13 cellular contexts compared by ENCODE assay signal in the genomic region with DNA sequence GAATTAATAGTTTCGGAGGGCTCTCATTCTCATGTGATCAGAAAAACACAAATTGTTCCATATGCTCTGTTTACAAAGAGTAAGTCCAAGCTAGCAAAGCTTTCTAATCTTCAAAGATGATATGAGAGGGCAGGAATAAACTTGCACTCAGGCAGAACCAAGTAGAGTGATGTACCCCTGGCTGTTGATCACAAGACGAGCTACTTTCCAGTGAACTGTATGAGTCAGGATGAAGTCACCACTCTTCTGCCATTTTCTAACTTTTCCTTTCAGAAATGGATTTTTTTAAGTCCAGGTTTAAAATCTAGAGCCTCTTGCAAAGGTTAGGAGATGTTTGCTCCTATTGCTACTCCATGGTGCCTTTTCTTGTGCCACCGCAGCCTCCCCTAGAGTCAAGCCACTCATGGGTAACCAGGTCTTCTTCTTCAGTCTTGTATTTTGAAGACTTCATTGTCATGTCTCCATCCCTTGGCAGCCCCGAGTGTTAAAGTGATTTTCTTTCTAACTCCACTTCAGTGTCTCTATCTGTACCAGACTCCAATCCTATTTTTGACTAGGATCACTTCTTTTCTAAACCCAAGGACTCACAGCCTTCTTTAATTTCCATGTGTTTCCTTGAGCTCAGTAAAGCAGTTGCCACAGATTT.
DNase-seq lines count a peak whose midpoint lies in the region; ATAC-seq and TF ChIP-seq lines count a peak whose summit lies in the region.
"Had no signal": no experiment of that assay in that cellular context is flagged by ENCODE, and none has a peak within 500 bp of the region (broad histone marks: within the 10 kb centered on the region; RNA-seq: fewer than 3 reads in every experiment).

No MANE protein-coding gene starts in this region.

- H3K27me3 ChIP-seq in GM23338 (ENCODE audit: insufficient read depth): no peaks in the 10 kb centered on the region
- no peaks in the 10 kb centered on the region for H3K27me3 ChIP-seq in adipocyte (replicated peaks; ENCODE audit: control insufficient read depth, insufficient read depth, low read length)
- H3K27me3 ChIP-seq: SJCRH30 had no signal

- H4K20me1 ChIP-seq in GM23338 (replicated peaks; ENCODE audit: insufficient read depth): no peaks in the 10 kb centered on the region

- no peak for ATAC-seq in GM23338
- ATAC-seq in HG02970 (IDR thresholded peaks at IDR 0.05; ENCODE audit: low FRiP score, unreplicated experiment): no peak
- ATAC-seq in HG03460 (IDR thresholded peaks at IDR 0.05; ENCODE audit: unreplicated experiment): no peak
- ATAC-seq: mucosa of descending colon had no signal

- no peak overlapping the region for H3K27ac ChIP-seq in GM23338 (ENCODE audit: low read depth)
- H3K27ac ChIP-seq: SJCRH30 had no signal

- H3K36me3 ChIP-seq in GM23338 (ENCODE audit: insufficient read depth): no peaks in the 10 kb centered on the region
- H3K36me3 ChIP-seq in adipocyte (ENCODE audit: control insufficient read depth, insufficient read depth, low read length, severe bottlenecking): no peaks in the 10 kb centered on the region
- H3K36me3 ChIP-seq: SJCRH30 had no signal

- H3K79me2 ChIP-seq in GM23338 (replicated peaks; ENCODE audit: insufficient read depth): no peaks in the 10 kb centered on the region

- DNase-seq in A172 (ENCODE audit: low spot score) (peak; percentile 82), GM23338 (ENCODE audit: low spot score) (no peak), adipocyte (ENCODE audit: low read depth) (peak; percentile 60), fibroblast of the aortic adventitia (ENCODE audit: low read depth) (peak; percentile 84), superior temporal gyrus (ENCODE audit: extremely low spot score) (no peak)
- no peak for DNase-seq in T-helper 2 cell treated with Interferon-gamma antibody and Interleukin-4, amounts not matched to agents 5 μg/mL and 100 μg/mL, for 36 hours (ENCODE audit: low spot score)
- DNase-seq: mucosa of descending colon, SJCRH30, small intestine had no signal

- H3K9me3 Mint-ChIP-seq in GM23338: no peaks in the 10 kb centered on the region; the same call in 2 of the 3 replicates
- no peaks in the 10 kb centered on the region for H3K9me3 Mint-ChIP-seq in T-helper 2 cell treated with Interferon-gamma antibody and Interleukin-4, amounts not matched to agents 5 μg/mL and 100 μg/mL, for 36 hours

- no peak overlapping the region for H3K27ac Mint-ChIP-seq in GM23338
- no peak overlapping the region for H3K27ac Mint-ChIP-seq in T-helper 2 cell treated with Interferon-gamma antibody and Interleukin-4, amounts not matched to agents 5 μg/mL and 100 μg/mL, for 36 hours
- H3K27ac Mint-ChIP-seq: B cell, IgD-negative memory B cell had no signal

- peaks cover 2% of the 10 kb centered on the region for H3K27me3 Mint-ChIP-seq in GM23338 (ENCODE audit: insufficient read depth, low read depth, poor library complexity)
- no peaks in the 10 kb centered on the region for H3K27me3 Mint-ChIP-seq in T-helper 2 cell treated with Interferon-gamma antibody and Interleukin-4, amounts not matched to agents 5 μg/mL and 100 μg/mL, for 36 hours (ENCODE audit: low read depth)

- no peak for TF ChIP-seq CTCF in GM23338 (conservative IDR thresholded peaks at IDR 0.05; ENCODE audit: low read depth in 2 of 2)
- no peak for TF ChIP-seq CTCF in fibroblast of the aortic adventitia (IDR thresholded peaks at IDR 0.05; ENCODE audit: insufficient read depth, low read length)

- H3K4me3 ChIP-seq in GM23338 (no peak overlapping the region), adipocyte (ENCODE audit: low read length) (no peak overlapping the region), fibroblast of the aortic adventitia (ENCODE audit: low read depth, low read length) (no peak overlapping the region)
- H3K4me3 ChIP-seq: mucosa of descending colon, SJCRH30 had no signal

- H3F3A ChIP-seq in GM23338 (replicated peaks; ENCODE audit: low read depth): no peaks in the 10 kb centered on the region

- no peak overlapping the region for H3K4me3 Mint-ChIP-seq in GM23338
- no peak overlapping the region for H3K4me3 Mint-ChIP-seq in T-helper 2 cell treated with Interferon-gamma antibody and Interleukin-4, amounts not matched to agents 5 μg/mL and 100 μg/mL, for 36 hours
- H3K4me3 Mint-ChIP-seq: B cell, IgD-negative memory B cell had no signal

- H3K9me2 ChIP-seq in GM23338 (ENCODE audit: insufficient read depth): no peaks in the 10 kb centered on the region

- peak overlapping the region; percentile 15; the same call in 1 of the 2 replicates for H2AFZ ChIP-seq in GM23338

- H3K4me1 ChIP-seq in GM23338 (ENCODE audit: insufficient read depth): no peaks in the 10 kb centered on the region
- H3K4me1 ChIP-seq in adipocyte (ENCODE audit: control insufficient read depth, insufficient read depth, low read length): peaks cover 34% of the 10 kb centered on the region

- peaks cover 10% of the 10 kb centered on the region for H3K4me1 Mint-ChIP-seq in GM23338
- no peaks in the 10 kb centered on the region for H3K4me1 Mint-ChIP-seq in T-helper 2 cell treated with Interferon-gamma antibody and Interleukin-4, amounts not matched to agents 5 μg/mL and 100 μg/mL, for 36 hours (ENCODE audit: low read depth)
- H3K4me1 Mint-ChIP-seq: B cell, IgD-negative memory B cell had no signal

- H3K9ac ChIP-seq in adipocyte (ENCODE audit: low read length): no peak overlapping the region

- H3K9me3 ChIP-seq in adipocyte (ENCODE audit: control insufficient read depth, low read length): no peaks in the 10 kb centered on the region
- H3K9me3 ChIP-seq: mucosa of descending colon, SJCRH30 had no signal

- H3K36me3 Mint-ChIP-seq in GM23338 (ENCODE audit: low read depth): no peaks in the 10 kb centered on the region
- no peaks in the 10 kb centered on the region for H3K36me3 Mint-ChIP-seq in T-helper 2 cell treated with Interferon-gamma antibody and Interleukin-4, amounts not matched to agents 5 μg/mL and 100 μg/mL, for 36 hours (ENCODE audit: low read depth)
- H3K36me3 Mint-ChIP-seq: IgD-negative memory B cell had no signal

- no peak overlapping the region for H3K4me2 ChIP-seq in GM23338

TF ChIP-seq in GM23338, 12 proteins besides CTCF, POLR2A, EP300 and RAD21 (continues in another document):
- TF ChIP-seq EZH2phosphoT487 (IDR thresholded peaks at IDR 0.05; ENCODE audit: unreplicated experiment): no peak
- TF ChIP-seq CREB1 (CRISPR knock-in tag; IDR thresholded peaks at IDR 0.05; ENCODE audit: low read depth): no peak
- TF ChIP-seq JUNB (IDR thresholded peaks at IDR 0.05; ENCODE audit: unreplicated experiment): no peak
- no peak for TF ChIP-seq EZH2 (IDR thresholded peaks at IDR 0.05; ENCODE audit: low read depth, unreplicated experiment)
- no peak for TF ChIP-seq STAT1 (IDR thresholded peaks at IDR 0.05; ENCODE audit: unreplicated experiment)
- no peak for TF ChIP-seq NANOG (IDR thresholded peaks at IDR 0.05; ENCODE audit: borderline replicate concordance)
- no peak for TF ChIP-seq POLR2AphosphoS5 (IDR thresholded peaks at IDR 0.05; ENCODE audit: low read depth)
- no peak for TF ChIP-seq ETS1 (IDR thresholded peaks at IDR 0.05)
- TF ChIP-seq, protein P1, sequence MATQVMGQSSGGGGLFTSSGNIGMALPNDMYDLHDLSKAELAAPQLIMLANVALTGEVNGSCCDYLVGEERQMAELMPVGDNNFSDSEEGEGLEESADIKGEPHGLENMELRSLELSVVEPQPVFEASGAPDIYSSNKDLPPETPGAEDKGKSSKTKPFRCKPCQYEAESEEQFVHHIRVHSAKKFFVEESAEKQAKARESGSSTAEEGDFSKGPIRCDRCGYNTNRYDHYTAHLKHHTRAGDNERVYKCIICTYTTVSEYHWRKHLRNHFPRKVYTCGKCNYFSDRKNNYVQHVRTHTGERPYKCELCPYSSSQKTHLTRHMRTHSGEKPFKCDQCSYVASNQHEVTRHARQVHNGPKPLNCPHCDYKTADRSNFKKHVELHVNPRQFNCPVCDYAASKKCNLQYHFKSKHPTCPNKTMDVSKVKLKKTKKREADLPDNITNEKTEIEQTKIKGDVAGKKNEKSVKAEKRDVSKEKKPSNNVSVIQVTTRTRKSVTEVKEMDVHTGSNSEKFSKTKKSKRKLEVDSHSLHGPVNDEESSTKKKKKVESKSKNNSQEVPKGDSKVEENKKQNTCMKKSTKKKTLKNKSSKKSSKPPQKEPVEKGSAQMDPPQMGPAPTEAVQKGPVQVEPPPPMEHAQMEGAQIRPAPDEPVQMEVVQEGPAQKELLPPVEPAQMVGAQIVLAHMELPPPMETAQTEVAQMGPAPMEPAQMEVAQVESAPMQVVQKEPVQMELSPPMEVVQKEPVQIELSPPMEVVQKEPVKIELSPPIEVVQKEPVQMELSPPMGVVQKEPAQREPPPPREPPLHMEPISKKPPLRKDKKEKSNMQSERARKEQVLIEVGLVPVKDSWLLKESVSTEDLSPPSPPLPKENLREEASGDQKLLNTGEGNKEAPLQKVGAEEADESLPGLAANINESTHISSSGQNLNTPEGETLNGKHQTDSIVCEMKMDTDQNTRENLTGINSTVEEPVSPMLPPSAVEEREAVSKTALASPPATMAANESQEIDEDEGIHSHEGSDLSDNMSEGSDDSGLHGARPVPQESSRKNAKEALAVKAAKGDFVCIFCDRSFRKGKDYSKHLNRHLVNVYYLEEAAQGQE (IDR thresholded peaks at IDR 0.05; ENCODE audit: unreplicated experiment): no peak

Comparison
In these comparisons a context has a peak if more than half of its experiments do, and no peak if none do; other contexts are left out.
1. DNase-seq: peak in A172 (single experiment), adipocyte (single experiment) and fibroblast of the aortic adventitia (single experiment); none in GM23338 (single experiment), T-helper 2 cell treated with Interferon-gamma antibody and Interleukin-4, amounts not matched to agents 5 μg/mL and 100 μg/mL, for 36 hours (single experiment) and superior temporal gyrus (single experiment).